15 cellular contexts compared by ENCODE assay signal in genomic region chr22:35587447-35587870, GRCh38. TPM values are rescaled to one million over a fixed set of nuclear protein-coding genes. Genes with fewer than 3 reads are reported as not detected.
DNase-seq lines count a peak whose midpoint lies in the region; ATAC-seq, FAIRE-seq and TF ChIP-seq lines count a peak whose summit lies in the region.
"Had no signal": no experiment of that assay in that cellular context is flagged by ENCODE, and none has a peak within 500 bp of the region (broad histone marks: within the 10 kb centered on the region; RNA-seq: fewer than 3 reads in every experiment).

No MANE protein-coding gene starts in this region.

- no peak overlapping the region for H3K9ac ChIP-seq in liver (ENCODE audit: low read depth in 1 of 2, low read length in 2 of 2)
- no peak overlapping the region for H3K9ac ChIP-seq in HepG2 (ENCODE audit: insufficient read depth, low read depth, low read length)

- intact Hi-C loops in HepG2 (cut with micrococcal nuclease; ENCODE audit: unreplicated experiment) = no loop called here

- H3K4me1 ChIP-seq in liver (ENCODE audit: control insufficient read depth in 4 of 4, insufficient read depth in 4 of 4, low read length in 3 of 4) (peaks cover 0 to 3% (median 0%) of the 10 kb centered on the region in 4 donors), HepG2 (ENCODE audit: insufficient read depth, low read length) (peaks cover 25% of the 10 kb centered on the region), gastroesophageal sphincter (peaks cover 0 to 41% (median 6%) of the 10 kb centered on the region in 3 donors), HAP-1 (no peaks in the 10 kb centered on the region; the same call in 1 of the 2 replicates)

- no peak for TF ChIP-seq EP300 in HepG2 (IDR thresholded peaks at IDR 0.05; ENCODE audit: low read depth in 2 of 2, low read length in 2 of 2)
- no peak for TF ChIP-seq EP300 in HepG2 (CRISPR knock-in tag; IDR thresholded peaks at IDR 0.05; ENCODE audit: borderline replicate concordance)
- no peak for TF ChIP-seq EP300 in gastroesophageal sphincter (IDR thresholded peaks at IDR 0.05)

- FAIRE-seq in HepG2 (lab: Jason Lieb, UNC) = no peak
- FAIRE-seq: H54 had no signal

- H3K4me3 ChIP-seq in liver (ENCODE audit: low read depth in 1 of 3, low read length in 3 of 3) (no peak overlapping the region), HepG2 (replicated peaks in 1 of 3; ENCODE audit: insufficient read depth in 1 of 3, low read depth in 2 of 3, low read length in 3 of 3) (no peak overlapping the region), gastroesophageal sphincter (no peak overlapping the region), HAP-1 (no peak overlapping the region)
- H3K4me3 ChIP-seq: SJSA1 had no signal

- POLR2A ChIA-PET in HepG2 (lab: Yijun Ruan, JAX) = no interaction called here

- H3K36me3 ChIP-seq in liver (ENCODE audit: control insufficient read depth in 4 of 4, insufficient read depth in 3 of 4, low read depth in 1 of 4, low read length in 3 of 4) (no peaks in the 10 kb centered on the region), HepG2 (replicated peaks in 1 of 2; ENCODE audit: control insufficient read depth in 1 of 2, insufficient read depth in 2 of 2, low read length in 2 of 2) (no peaks in the 10 kb centered on the region), gastroesophageal sphincter (no peaks in the 10 kb centered on the region), HAP-1 (replicated peaks) (no peaks in the 10 kb centered on the region)
- H3K36me3 ChIP-seq: SJSA1 had no signal

- TF ChIP-seq RAD21 in liver (IDR thresholded peaks at IDR 0.05) (no peak), HepG2 (CRISPR knock-in tag; IDR thresholded peaks at IDR 0.05) (no peak)

- CTCF ChIA-PET in HepG2 (lab: Yijun Ruan, JAX; ENCODE audit: low intra/inter-chr PET ratio, low total read pairs) = no interaction called here

- H3K9me3 ChIP-seq in liver (ENCODE audit: control insufficient read depth in 4 of 4, low read length in 3 of 4) = no peaks in the 10 kb centered on the region
- H3K9me3 ChIP-seq in HepG2 (ENCODE audit: low read length) = no peaks in the 10 kb centered on the region
- no peaks in the 10 kb centered on the region for H3K9me3 ChIP-seq in gastroesophageal sphincter
- no peaks in the 10 kb centered on the region for H3K9me3 ChIP-seq in HAP-1
- H3K9me3 ChIP-seq: SJSA1 had no signal

- H3K27ac ChIP-seq in liver (ENCODE audit: low read depth in 1 of 2, low read length in 2 of 2) = no peak overlapping the region
- H3K27ac ChIP-seq in HepG2 (ENCODE audit: extremely low read length, insufficient read depth, low read length) = no peak overlapping the region
- H3K27ac ChIP-seq in gastroesophageal sphincter = peak overlapping the region in 2 of 4 donors; percentile 9 to 41

- 57% methylated on average over 6 of the region's 6 CpGs for WGBS in liver
- WGBS in HepG2 (ENCODE audit: low lambda C conversion rate) = 28% methylated on average over 4 of the region's 6 CpGs
- 50% methylated on average over 2 of the region's 6 CpGs; no CpG with 5 or more reads in 1 of the 2 donors for WGBS in gastroesophageal sphincter (ENCODE audit: low coverage in 1 of 2), 2 donors

- TF ChIP-seq POLR2A in HepG2 (IDR thresholded peaks at IDR 0.05; ENCODE audit: insufficient read depth in 1 of 2, low read depth in 2 of 2, low read length in 2 of 2) = no peak
- no peak for TF ChIP-seq POLR2A in gastroesophageal sphincter (IDR thresholded peaks at IDR 0.05)

- ATAC-seq in HepG2 (no peak), gastroesophageal sphincter (peak; percentile 29), HG03520 (IDR thresholded peaks at IDR 0.05; ENCODE audit: unreplicated experiment) (no peak), GM19467 (IDR thresholded peaks at IDR 0.05; ENCODE audit: unreplicated experiment) (no peak)

- TF ChIP-seq CTCF in liver (IDR thresholded peaks at IDR 0.05; ENCODE audit: low read depth, low read length, missing input control) (no peak), HepG2 (CRISPR knock-in tag; IDR thresholded peaks at IDR 0.05) (no peak), gastroesophageal sphincter (IDR thresholded peaks at IDR 0.05) (no peak)

- no peak overlapping the region for H2AFZ ChIP-seq in HepG2 (ENCODE audit: low read length)

- no peak overlapping the region for H3K4me2 ChIP-seq in HepG2 (ENCODE audit: low read depth, low read length)

- no TSS peak for BruUV-seq in HepG2 (replicated peaks; lab: Mats Ljungman, UMichigan)

- H4K20me1 ChIP-seq in HepG2 (ENCODE audit: insufficient read depth, low read length) = no peaks in the 10 kb centered on the region

- H3K27me3 ChIP-seq in liver (ENCODE audit: control insufficient read depth in 4 of 4, insufficient read depth in 4 of 4, low read length in 3 of 4) = no peaks in the 10 kb centered on the region
- peaks cover 0 to 29% of the 10 kb centered on the region in 2 experiments; a peak in 3 of 5 replicates for H3K27me3 ChIP-seq in HepG2 (ENCODE audit: control insufficient read depth in 1 of 2, insufficient read depth in 2 of 2, low read length in 2 of 2)
- no peaks in the 10 kb centered on the region for H3K27me3 ChIP-seq in gastroesophageal sphincter
- peaks cover 7% of the 10 kb centered on the region; the same call in 1 of the 2 replicates for H3K27me3 ChIP-seq in HAP-1 (ENCODE audit: low read depth)
- H3K27me3 ChIP-seq: SJSA1 had no signal

- H3K79me2 ChIP-seq in HepG2 (ENCODE audit: insufficient read depth, low read length) = no peaks in the 10 kb centered on the region

- in situ Hi-C loops in HepG2 (cut with HindIII; ENCODE audit: extremely low pct_ligation_motif_present, low pct_unique_long_range_greater_than_20kb) (loop anchor here (5.0 kb wide), 1 partner anchor 235 kb away; no protein-coding TSS in a partner anchor), HAP-1 (cut with MboI; ENCODE audit: low sequenced_read_pairs) (no loop called here)

- DNase-seq in HepG2 (ENCODE audit: low spot score) (no peak), mucosa of gallbladder (ENCODE audit: low spot score) (peak; percentile 58), HAP-1 (ENCODE audit: low spot score in 2 of 2) (no peak), AG08395 (ENCODE audit: low spot score) (no peak)
- DNase-seq: DND-41; NCI-H1048; NCI-H774; stimulated activated CD4-positive, alpha-beta T cell treated with anti-CD3 and anti-CD28 coated beads, Interleukin-12 subunit alpha, Interleukin-12 subunit beta, amount 100 ng/mL, for 4 hours had no signal

RNA-seq across cellular contexts. Expression of gene MB, which starts 29.7 kb away (rescaled TPM):
- total RNA-seq in liver (under 1 TPM in 1 of 2 donors, not detected in 1; 0.25 TPM), HepG2 (2016; rRNA removed; fragmentation: Illumina TruSeq; extraction: Trizol) (not detected in 2 replicates), gastroesophageal sphincter (10 to 100 TPM in 1 of 4 donors, 1 to 10 TPM in 2, not detected in 1; 1.0 to 12.9 (median 2.5) TPM), mucosa of gallbladder (0.35 TPM)
- polyA plus RNA-seq in liver (under 1 TPM in 1 of 2 donors, not detected in 1; 0.13 TPM), HepG2 (2011; rRNA removed) (0.07 TPM in 2 replicates)
- total RNA-seq in HepG2 (2016; cell fraction: cytosol; rRNA removed; fragmentation: Illumina TruSeq; extraction: Trizol; ENCODE audit: low read depth) = not detected in 2 replicates
- total RNA-seq in HepG2 (2016; cell fraction: insoluble cytoplasmic fraction; rRNA removed; fragmentation: Illumina TruSeq; extraction: Trizol) = not detected in 2 replicates
- not detected in 2 replicates for total RNA-seq in HepG2 (2016; cell fraction: membrane; rRNA removed; fragmentation: Illumina TruSeq; extraction: Trizol)
- not detected in 2 replicates for total RNA-seq in HepG2 (2016; cell fraction: nucleus; rRNA removed; fragmentation: Illumina TruSeq; extraction: Trizol)
- 0.09 and 0.13 TPM in 2 replicates for polyA plus RNA-seq in HepG2 (2011; cell fraction: cytosol; rRNA removed)
- polyA plus RNA-seq in HepG2 (2011; cell fraction: nucleus; rRNA removed) = not detected in 2 replicates
- not detected in 2 replicates for polyA plus RNA-seq in HepG2 (2012)
- not detected in 2 replicates for polyA plus RNA-seq in HepG2 (2016; cell fraction: cytosol; fragmentation: Illumina TruSeq; extraction: Trizol; ENCODE audit: low read depth)
- not detected in 2 replicates for polyA plus RNA-seq in HepG2 (2016; cell fraction: insoluble cytoplasmic fraction; fragmentation: Illumina TruSeq; extraction: Trizol; ENCODE audit: low read depth)
- polyA plus RNA-seq in HepG2 (2016; cell fraction: membrane; fragmentation: Illumina TruSeq; extraction: Trizol; ENCODE audit: low read depth) = not detected in 2 replicates
- polyA plus RNA-seq in HepG2 (2016; cell fraction: nucleus; fragmentation: Illumina TruSeq; extraction: Trizol; ENCODE audit: insufficient read depth, low read depth) = not detected in 2 replicates
- 4.6 TPM in 1 of 2 replicates, not detected in the other for polyA minus RNA-seq in HepG2 (2011; rRNA and poly(A)+ RNA removed; ENCODE audit: low replicate concordance)
- not detected in 2 replicates for polyA minus RNA-seq in HepG2 (2011; cell fraction: cytosol; rRNA and poly(A)+ RNA removed)
- not detected in 2 replicates for polyA minus RNA-seq in HepG2 (2011; cell fraction: nucleus; rRNA and poly(A)+ RNA removed)
- total RNA-seq: dermis microvascular lymphatic vessel endothelial cell, SJSA1 had no signal

RNA-seq across cellular contexts. Expression of gene RASD2, which starts 46.8 kb away (rescaled TPM):
- total RNA-seq in liver = under 1 TPM in 1 of 2 donors, not detected in 1; under 0.01 TPM
- under 1 TPM in 1 of 2 donors, not detected in 1; 0.05 TPM for polyA plus RNA-seq in liver
- total RNA-seq in HepG2 (2016; rRNA removed; fragmentation: Illumina TruSeq; extraction: Trizol) = not detected in 2 replicates
- total RNA-seq in HepG2 (2016; cell fraction: cytosol; rRNA removed; fragmentation: Illumina TruSeq; extraction: Trizol; ENCODE audit: low read depth) = not detected in 2 replicates
- total RNA-seq in HepG2 (2016; cell fraction: insoluble cytoplasmic fraction; rRNA removed; fragmentation: Illumina TruSeq; extraction: Trizol) = not detected in 2 replicates
- not detected in 2 replicates for total RNA-seq in HepG2 (2016; cell fraction: membrane; rRNA removed; fragmentation: Illumina TruSeq; extraction: Trizol)
- not detected in 2 replicates for total RNA-seq in HepG2 (2016; cell fraction: nucleus; rRNA removed; fragmentation: Illumina TruSeq; extraction: Trizol)
- not detected in 2 replicates for polyA plus RNA-seq in HepG2 (2011; rRNA removed)
- not detected in 2 replicates for polyA plus RNA-seq in HepG2 (2011; cell fraction: cytosol; rRNA removed)
- polyA plus RNA-seq in HepG2 (2011; cell fraction: nucleus; rRNA removed) = not detected in 2 replicates
- not detected in 2 replicates for polyA plus RNA-seq in HepG2 (2012)
- polyA plus RNA-seq in HepG2 (2016; cell fraction: cytosol; fragmentation: Illumina TruSeq; extraction: Trizol; ENCODE audit: low read depth) = not detected in 2 replicates
- polyA plus RNA-seq in HepG2 (2016; cell fraction: insoluble cytoplasmic fraction; fragmentation: Illumina TruSeq; extraction: Trizol; ENCODE audit: low read depth) = not detected in 2 replicates
- not detected in 2 replicates for polyA plus RNA-seq in HepG2 (2016; cell fraction: membrane; fragmentation: Illumina TruSeq; extraction: Trizol; ENCODE audit: low read depth)
- polyA plus RNA-seq in HepG2 (2016; cell fraction: nucleus; fragmentation: Illumina TruSeq; extraction: Trizol; ENCODE audit: insufficient read depth, low read depth) = not detected in 2 replicates
- polyA minus RNA-seq in HepG2 (2011; rRNA and poly(A)+ RNA removed; ENCODE audit: low replicate concordance) = 0.14 TPM in 1 of 2 replicates, not detected in the other
- not detected in 2 replicates for polyA minus RNA-seq in HepG2 (2011; cell fraction: cytosol; rRNA and poly(A)+ RNA removed)
- polyA minus RNA-seq in HepG2 (2011; cell fraction: nucleus; rRNA and poly(A)+ RNA removed) = not detected in 2 replicates
- 10 to 100 TPM in 2 of 4 donors, 1 to 10 TPM in 2; 4.7 to 45.9 (median 16.0) TPM for total RNA-seq in gastroesophageal sphincter
- 4.4 TPM for total RNA-seq in mucosa of gallbladder
- total RNA-seq: dermis microvascular lymphatic vessel endothelial cell, SJSA1 had no signal
